Comparison of ENCODE assay signal across 7 cellular contexts in genomic region chr9:35618854-35619799, GRCh38. TPM values are rescaled to one million over a fixed set of nuclear protein-coding genes. Genes with fewer than 3 reads are reported as not detected.
DNase-seq lines count a peak whose midpoint lies in the region; ATAC-seq, FAIRE-seq and TF ChIP-seq lines count a peak whose summit lies in the region.

No MANE protein-coding gene starts in this region.

- H3K36me3 Mint-ChIP-seq in activated CD4-positive, alpha-beta T cell treated with anti-CD3 and anti-CD28 coated beads, Interleukin-2, amount 10 ng/mL, durations not matched to agents 24 days and 14 days (ENCODE audit: low read depth), result peaks cover 1% of the 10 kb centered on the region
- H3K36me3 Mint-ChIP-seq in endothelial cell (ENCODE audit: low read depth, unreplicated experiment), result no peaks in the 10 kb centered on the region

- H3K4me3 Mint-ChIP-seq in activated CD4-positive, alpha-beta T cell treated with anti-CD3 and anti-CD28 coated beads, Interleukin-2, amount 10 ng/mL, durations not matched to agents 24 days and 14 days, result peak overlapping the region; percentile 81
- no peak overlapping the region for H3K4me3 Mint-ChIP-seq in endothelial cell (ENCODE audit: unreplicated experiment)

- peak; percentile 34 for ATAC-seq in HG03064 (IDR thresholded peaks at IDR 0.05; ENCODE audit: low read depth, unreplicated experiment)
- ATAC-seq in sciatic nerve, result peak; percentile 55

- TF ChIP-seq CTCF in endothelial cell (IDR thresholded peaks at IDR 0.05; ENCODE audit: unreplicated experiment), result no peak

- H3K9me3 Mint-ChIP-seq in activated CD4-positive, alpha-beta T cell treated with anti-CD3 and anti-CD28 coated beads, Interleukin-2, amount 10 ng/mL, durations not matched to agents 24 days and 14 days, result no peaks in the 10 kb centered on the region
- no peaks in the 10 kb centered on the region for H3K9me3 Mint-ChIP-seq in endothelial cell (ENCODE audit: unreplicated experiment)

- H3K27me3 Mint-ChIP-seq in activated CD4-positive, alpha-beta T cell treated with anti-CD3 and anti-CD28 coated beads, Interleukin-2, amount 10 ng/mL, durations not matched to agents 24 days and 14 days, result peaks cover 1% of the 10 kb centered on the region
- H3K27me3 Mint-ChIP-seq in endothelial cell (ENCODE audit: unreplicated experiment), result peaks cover 15% of the 10 kb centered on the region

- intact Hi-C loops in activated CD4-positive, alpha-beta T cell treated with anti-CD3 and anti-CD28 coated beads, Interleukin-2, amount 10 ng/mL, durations not matched to agents 24 days and 14 days (cut with micrococcal nuclease), result loop anchor here (1.0 to 2.0 kb wide), 4 partner anchors 15 to 113 kb away; partner anchors contain the start of genes CREB3 and TLN1
- intact Hi-C loops in sciatic nerve (cut with DNase I), result no loop called here

- DNase-seq in GM19239 (ENCODE audit: insufficient read length, low spot score), result no peak
- DNase-seq in activated CD4-positive, alpha-beta T cell treated with anti-CD3 and anti-CD28 coated beads, Interleukin-2, amount 10 ng/mL, durations not matched to agents 24 days and 14 days, result peak; percentile 82
- no peak for DNase-seq in sciatic nerve (ENCODE audit: low spot score)
- DNase-seq in erythroblast (lab: John Stamatoyannopoulos, UW), result no peak
- DNase-seq in NCI-H226, result no peak
- no peak for DNase-seq in endothelial cell (ENCODE audit: low spot score)

- FAIRE-seq in GM19239 (lab: Jason Lieb, UNC), result peak; percentile 97

- H3K27ac Mint-ChIP-seq in activated CD4-positive, alpha-beta T cell treated with anti-CD3 and anti-CD28 coated beads, Interleukin-2, amount 10 ng/mL, durations not matched to agents 24 days and 14 days, result peak overlapping the region; percentile 95
- H3K27ac Mint-ChIP-seq in endothelial cell (ENCODE audit: unreplicated experiment), result no peak overlapping the region

- no peak for TF ChIP-seq POLR2A in erythroblast (IDR thresholded peaks at IDR 0.05; ENCODE audit: low read length)

- peaks cover 59% of the 10 kb centered on the region for H3K4me1 Mint-ChIP-seq in activated CD4-positive, alpha-beta T cell treated with anti-CD3 and anti-CD28 coated beads, Interleukin-2, amount 10 ng/mL, durations not matched to agents 24 days and 14 days
- H3K4me1 Mint-ChIP-seq in endothelial cell (ENCODE audit: unreplicated experiment), result peaks cover 15% of the 10 kb centered on the region

RNA-seq across cellular contexts. Expression of gene CD72, which starts 0.9 kb away (rescaled TPM):
- 8.1 and 9.0 TPM in 2 replicates for total RNA-seq in activated CD4-positive, alpha-beta T cell treated with anti-CD3 and anti-CD28 coated beads, Interleukin-2, amount 10 ng/mL, durations not matched to agents 24 days and 14 days
- total RNA-seq in sciatic nerve, result 5.5 TPM
- total RNA-seq in endothelial cell (ENCODE audit: unreplicated experiment), result 2.4 TPM

RNA-seq across cellular contexts. Expression of gene TESK1, which starts 14.1 kb away (rescaled TPM):
- 48.7 and 52.9 TPM in 2 replicates for total RNA-seq in activated CD4-positive, alpha-beta T cell treated with anti-CD3 and anti-CD28 coated beads, Interleukin-2, amount 10 ng/mL, durations not matched to agents 24 days and 14 days
- 49.0 TPM for total RNA-seq in sciatic nerve
- total RNA-seq in endothelial cell (ENCODE audit: unreplicated experiment), result 34.6 TPM

RNA-seq across cellular contexts. Expression of gene SIT1, which starts 31.6 kb away (rescaled TPM):
- total RNA-seq in activated CD4-positive, alpha-beta T cell treated with anti-CD3 and anti-CD28 coated beads, Interleukin-2, amount 10 ng/mL, durations not matched to agents 24 days and 14 days, result 80.4 and 81.8 TPM in 2 replicates
- 0.67 TPM for total RNA-seq in sciatic nerve
- total RNA-seq in endothelial cell (ENCODE audit: unreplicated experiment), result not detected

RNA-seq across cellular contexts. Expression of gene RMRP, which starts 38.7 kb away (rescaled TPM):
- 5,949 and 6,301 TPM in 2 replicates for total RNA-seq in activated CD4-positive, alpha-beta T cell treated with anti-CD3 and anti-CD28 coated beads, Interleukin-2, amount 10 ng/mL, durations not matched to agents 24 days and 14 days
- 12,220 TPM for total RNA-seq in sciatic nerve
- 32,961 TPM for total RNA-seq in endothelial cell (ENCODE audit: unreplicated experiment)

RNA-seq across cellular contexts. Expression of gene CCDC107, which starts 39.0 kb away (rescaled TPM):
- total RNA-seq in activated CD4-positive, alpha-beta T cell treated with anti-CD3 and anti-CD28 coated beads, Interleukin-2, amount 10 ng/mL, durations not matched to agents 24 days and 14 days, result 20.8 and 21.8 TPM in 2 replicates
- total RNA-seq in sciatic nerve, result 28.0 TPM
- total RNA-seq in endothelial cell (ENCODE audit: unreplicated experiment), result 13.5 TPM

Comparison
In these comparisons a context has a peak if more than half of its experiments do, and no peak if none do; other contexts are left out.
1. RNA of gene SIT1, which starts 31.6 kb away (total RNA-seq): 80.4 to 81.8 TPM in activated CD4-positive, alpha-beta T cell treated with anti-CD3 and anti-CD28 coated beads, Interleukin-2, amount 10 ng/mL, durations not matched to agents 24 days and 14 days; 0.67 TPM in sciatic nerve (single experiment) and not detected in endothelial cell (single experiment); every median in the first group is over 10 times any median in the second.